Comparison of ENCODE assay signal across 19 cellular contexts in the genomic region with DNA sequence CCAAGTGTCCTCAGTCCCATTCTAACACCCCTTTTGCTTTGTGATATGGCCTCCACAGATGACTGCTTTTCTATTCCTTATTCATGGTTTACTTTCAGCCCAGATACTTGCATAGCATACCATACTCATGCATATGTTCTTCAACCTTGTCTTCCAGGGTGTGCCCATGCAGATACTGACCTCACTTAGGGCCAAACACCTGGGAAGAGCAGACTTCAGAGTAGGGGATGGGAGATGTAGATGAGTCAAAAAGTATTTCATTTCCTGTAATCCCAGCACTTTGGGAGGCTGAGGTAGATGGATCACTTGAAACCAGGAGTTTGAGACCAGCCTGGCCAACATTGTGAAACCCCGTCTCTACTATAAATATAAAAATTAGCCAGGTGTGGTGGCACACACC. TPM values are rescaled to one million over a fixed set of nuclear protein-coding genes. Genes with fewer than 3 reads are reported as not detected.
DNase-seq lines count a peak whose midpoint lies in the region; ATAC-seq, FAIRE-seq and TF ChIP-seq lines count a peak whose summit lies in the region.
"Had no signal": no experiment of that assay in that cellular context is flagged by ENCODE, and none has a peak within 500 bp of the region (broad histone marks: within the 10 kb centered on the region; RNA-seq: fewer than 3 reads in every experiment).

No MANE protein-coding gene starts in this region.

- H3K4me2 ChIP-seq in astrocyte (ENCODE audit: low read length): no peak overlapping the region

- H3K4me3 Mint-ChIP-seq in MCF 10A (ENCODE audit: unreplicated experiment) (no peak overlapping the region), astrocyte (ENCODE audit: unreplicated experiment) (no peak overlapping the region), endothelial cell (ENCODE audit: unreplicated experiment) (no peak overlapping the region)

- no peaks in the 10 kb centered on the region for H3K79me2 ChIP-seq in astrocyte (ENCODE audit: insufficient read depth, low read length)

- H3K9me3 ChIP-seq in breast epithelium (no peaks in the 10 kb centered on the region), astrocyte (ENCODE audit: insufficient read depth, low read depth, low read length) (no peaks in the 10 kb centered on the region)
- H3K9me3 ChIP-seq: BE2C, SJSA1 had no signal

- peak; percentile 47 for ATAC-seq in foreskin keratinocyte

- POLR2A ChIA-PET in MCF 10A (lab: Yijun Ruan, JAX): no interaction called here

- no peaks in the 10 kb centered on the region for H3K36me3 ChIP-seq in breast epithelium
- no peaks in the 10 kb centered on the region for H3K36me3 ChIP-seq in astrocyte (ENCODE audit: insufficient read depth, low read length)
- H3K36me3 ChIP-seq: BE2C, SJSA1 had no signal

- H3K4me1 Mint-ChIP-seq in MCF 10A (ENCODE audit: insufficient read depth, unreplicated experiment) (peaks cover 12% of the 10 kb centered on the region), astrocyte (ENCODE audit: low read depth, unreplicated experiment) (peaks cover 30% of the 10 kb centered on the region), endothelial cell (ENCODE audit: unreplicated experiment) (peaks cover 12% of the 10 kb centered on the region)

- intact Hi-C loops in MCF 10A (cut with micrococcal nuclease) (no loop called here), breast epithelium (cut with DNase I; ENCODE audit: low total_unique reads) (no loop called here)

- H3K27me3 Mint-ChIP-seq in MCF 10A (ENCODE audit: insufficient read depth, unreplicated experiment) (peaks cover 27% of the 10 kb centered on the region), astrocyte (ENCODE audit: low read depth, unreplicated experiment) (peaks cover 15% of the 10 kb centered on the region), endothelial cell (ENCODE audit: unreplicated experiment) (peaks cover 12% of the 10 kb centered on the region)

- H3K27ac Mint-ChIP-seq in MCF 10A (ENCODE audit: low read depth, unreplicated experiment): no peak overlapping the region
- peak overlapping the region; percentile 55 for H3K27ac Mint-ChIP-seq in astrocyte (ENCODE audit: unreplicated experiment)
- no peak overlapping the region for H3K27ac Mint-ChIP-seq in endothelial cell (ENCODE audit: unreplicated experiment)

- FAIRE-seq in astrocyte (lab: Jason Lieb, UNC): no peak
- FAIRE-seq: GM18507, H54 had no signal

- TF ChIP-seq POLR2A in breast epithelium (IDR thresholded peaks at IDR 0.05): no peak

- BruUV-seq in MCF 10A (replicated peaks; lab: Mats Ljungman, UMichigan): no TSS peak

- TF ChIP-seq CTCF in MCF 10A (IDR thresholded peaks at IDR 0.05; ENCODE audit: unreplicated experiment) (no peak), breast epithelium (IDR thresholded peaks at IDR 0.05) (no peak), astrocyte (IDR thresholded peaks at IDR 0.05; ENCODE audit: insufficient read depth, low read depth, low read length) (no peak), foreskin keratinocyte (conservative IDR thresholded peaks at IDR 0.05) (no peak), endothelial cell (IDR thresholded peaks at IDR 0.05; ENCODE audit: unreplicated experiment) (no peak)

- no peaks in the 10 kb centered on the region for H3K27me3 ChIP-seq in breast epithelium
- peaks cover 3% of the 10 kb centered on the region for H3K27me3 ChIP-seq in astrocyte (ENCODE audit: insufficient read depth, low read length)
- H3K27me3 ChIP-seq in foreskin keratinocyte: no peaks in the 10 kb centered on the region
- H3K27me3 ChIP-seq: BE2C had no signal

- no peak overlapping the region for H2AFZ ChIP-seq in astrocyte (ENCODE audit: low read depth, low read length)

- no peaks in the 10 kb centered on the region for H3K36me3 Mint-ChIP-seq in MCF 10A (ENCODE audit: insufficient read depth, unreplicated experiment)
- peaks cover 5% of the 10 kb centered on the region for H3K36me3 Mint-ChIP-seq in astrocyte (ENCODE audit: low read depth, unreplicated experiment)
- H3K36me3 Mint-ChIP-seq in endothelial cell (ENCODE audit: low read depth, unreplicated experiment): no peaks in the 10 kb centered on the region

- CTCF ChIA-PET in MCF 10A (lab: Yijun Ruan, JAX): interaction anchor here (0.6 to 6.0 kb wide), 6 partner anchors 9 to 199 kb away, joined by 3 to 115 read pairs (median 6); no protein-coding TSS in a partner anchor

- H3K27ac ChIP-seq in breast epithelium (no peak overlapping the region), astrocyte (ENCODE audit: low read depth, low read length) (no peak overlapping the region), foreskin keratinocyte (peak overlapping the region; percentile 99)
- H3K27ac ChIP-seq: SJSA1 had no signal

- H3K4me3 ChIP-seq in breast epithelium (no peak overlapping the region), astrocyte (ENCODE audit: insufficient read depth, low read depth, low read length) (no peak overlapping the region)
- H3K4me3 ChIP-seq: SJSA1 had no signal

- no peaks in the 10 kb centered on the region for H3K9me3 Mint-ChIP-seq in MCF 10A (ENCODE audit: unreplicated experiment)
- no peaks in the 10 kb centered on the region for H3K9me3 Mint-ChIP-seq in astrocyte (ENCODE audit: unreplicated experiment)
- H3K9me3 Mint-ChIP-seq in endothelial cell (ENCODE audit: unreplicated experiment): no peaks in the 10 kb centered on the region

- DNase-seq in MCF 10A (ENCODE audit: unreplicated experiment) (peak; percentile 21), breast epithelium (ENCODE audit: low spot score in 2 of 2) (no peak), astrocyte (ENCODE audit: low read depth) (no peak), foreskin keratinocyte (peak; percentile 78 to 95), SW 1271 (lab: John Stamatoyannopoulos, UW) (no peak), superior temporal gyrus (ENCODE audit: extremely low spot score) (no peak), COLO668 (lab: John Stamatoyannopoulos, UW; ENCODE audit: unreplicated experiment) (no peak), endothelial cell (ENCODE audit: low spot score) (no peak)
- DNase-seq: 8988T, ACHN, BE2C, KG1, MM.1S, NCI-H2029 treated with DMSO at 0.1 percent for 48 hours, NCI-H446 treated with DMSO at 0.1 percent for 48 hours, NCI-H526 had no signal

- H4K20me1 ChIP-seq in astrocyte (ENCODE audit: insufficient read depth, low read length): no peaks in the 10 kb centered on the region

- H3K4me1 ChIP-seq in breast epithelium: no peaks in the 10 kb centered on the region
- H3K4me1 ChIP-seq in astrocyte (ENCODE audit: insufficient read depth, low read length): peaks cover 13% of the 10 kb centered on the region
- peaks cover 33% of the 10 kb centered on the region for H3K4me1 ChIP-seq in foreskin keratinocyte

- no peak overlapping the region for H3K9ac ChIP-seq in astrocyte (ENCODE audit: low read length)

RNA-seq across cellular contexts. Expression of a gene that starts 58.3 kb away (rescaled TPM):
- total RNA-seq in MCF 10A (2022) (0.23 TPM in 1 of 2 replicates, not detected in the other), breast epithelium (10 to 100 TPM in 1 of 3 donors, 1 to 10 TPM in 2; 5.9 to 16.5 (median 7.2) TPM), astrocyte (0.46 and 0.54 TPM in 2 replicates), foreskin keratinocyte (0.42 and 0.58 TPM in 2 replicates), endothelial cell (ENCODE audit: unreplicated experiment) (not detected)
- 0.20 and 0.29 TPM in 2 replicates for polyA plus RNA-seq in foreskin keratinocyte
- total RNA-seq: SJSA1 had no signal

Comparison
In these comparisons a context has a peak if more than half of its experiments do, and no peak if none do; other contexts are left out.
1. DNase-seq: peak in MCF 10A (single experiment) and foreskin keratinocyte (2 of 2); none in breast epithelium (0 of 2), astrocyte (single experiment), SW 1271 (0 of 2), superior temporal gyrus (single experiment), COLO668 (single experiment) and endothelial cell (single experiment).